ENCODE assay signal across 8 cellular contexts in the genomic region with DNA sequence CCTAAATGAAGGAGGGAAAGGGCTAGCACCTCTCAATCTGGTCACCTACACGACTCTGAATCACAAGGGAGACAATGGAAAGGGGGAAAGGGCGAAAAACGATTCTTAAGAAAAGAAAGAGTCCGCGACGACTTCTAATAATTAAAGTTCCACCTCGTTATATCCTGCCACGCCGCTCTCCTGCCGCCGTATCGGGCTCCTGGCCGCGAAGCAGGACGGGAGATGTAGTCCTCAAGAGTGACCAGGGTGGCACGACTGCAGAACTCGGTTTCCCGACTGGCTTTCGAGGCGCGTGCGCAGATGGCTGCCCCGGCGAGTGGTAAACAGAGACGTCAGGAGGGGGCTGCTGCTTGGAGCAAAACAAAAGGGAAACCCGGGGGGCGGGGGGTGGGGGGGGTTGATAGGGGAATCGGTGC. TPM values are rescaled to one million over a fixed set of nuclear protein-coding genes. Genes with fewer than 3 reads are reported as not detected.
DNase-seq lines count a peak whose midpoint lies in the region; ATAC-seq and TF ChIP-seq lines count a peak whose summit lies in the region.

A gene with protein sequence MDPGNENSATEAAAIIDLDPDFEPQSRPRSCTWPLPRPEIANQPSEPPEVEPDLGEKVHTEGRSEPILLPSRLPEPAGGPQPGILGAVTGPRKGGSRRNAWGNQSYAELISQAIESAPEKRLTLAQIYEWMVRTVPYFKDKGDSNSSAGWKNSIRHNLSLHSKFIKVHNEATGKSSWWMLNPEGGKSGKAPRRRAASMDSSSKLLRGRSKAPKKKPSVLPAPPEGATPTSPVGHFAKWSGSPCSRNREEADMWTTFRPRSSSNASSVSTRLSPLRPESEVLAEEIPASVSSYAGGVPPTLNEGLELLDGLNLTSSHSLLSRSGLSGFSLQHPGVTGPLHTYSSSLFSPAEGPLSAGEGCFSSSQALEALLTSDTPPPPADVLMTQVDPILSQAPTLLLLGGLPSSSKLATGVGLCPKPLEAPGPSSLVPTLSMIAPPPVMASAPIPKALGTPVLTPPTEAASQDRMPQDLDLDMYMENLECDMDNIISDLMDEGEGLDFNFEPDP (plus strand): TSS at position 297 of the 416 bp plus-strand sequence. CDS start 678 bp downstream, outside the sequence.

- H3K9me3 Mint-ChIP-seq in natural killer cell treated with Interleukin-12 subunit alpha and Interleukin-12 subunit beta and Interleukin-15 and Interleukin-18, amount 100 ng/mL, for 72 hours, result no peaks in the 10 kb centered on the region

- H3K27ac Mint-ChIP-seq in natural killer cell treated with Interleukin-12 subunit alpha and Interleukin-12 subunit beta and Interleukin-15 and Interleukin-18, amount 100 ng/mL, for 72 hours, result peak within 1 kb of the TSS; percentile 77 to 88

- H3K4me1 Mint-ChIP-seq in natural killer cell treated with Interleukin-12 subunit alpha and Interleukin-12 subunit beta and Interleukin-15 and Interleukin-18, amount 100 ng/mL, for 72 hours (ENCODE audit: low read depth in 2 of 2), result peaks cover 17 to 22% of the 10 kb centered on the region in 2 donors

- ATAC-seq in GM21825 (IDR thresholded peaks at IDR 0.05; ENCODE audit: unreplicated experiment), result peak; percentile 87
- ATAC-seq in natural killer cell treated with Interleukin-12 subunit alpha and Interleukin-12 subunit beta and Interleukin-15 and Interleukin-18, amount 100 ng/mL, for 72 hours, result peak; percentile 92 to 96

- peaks cover 0 to 18% of the 10 kb centered on the region in 2 donors for H3K27me3 Mint-ChIP-seq in natural killer cell treated with Interleukin-12 subunit alpha and Interleukin-12 subunit beta and Interleukin-15 and Interleukin-18, amount 100 ng/mL, for 72 hours

- H3K4me3 ChIP-seq in fibroblast of mammary gland (ENCODE audit: control insufficient read depth, low read depth, low read length), result peak within 1 kb of the TSS; percentile 67

- peak within 1 kb of the TSS; percentile 99 for H3K4me3 Mint-ChIP-seq in natural killer cell treated with Interleukin-12 subunit alpha and Interleukin-12 subunit beta and Interleukin-15 and Interleukin-18, amount 100 ng/mL, for 72 hours

- peak; percentile 65 for DNase-seq in DMS53 treated with DMSO at 0.1 percent for 48 hours (lab: John Stamatoyannopoulos, UW; ENCODE audit: unreplicated experiment)
- DNase-seq in Kasumi-1 (lab: John Stamatoyannopoulos, UW), result peak; percentile 76 to 83
- peak; percentile 85 for DNase-seq in RPMI7951 (ENCODE audit: low read depth)
- peak; percentile 64 to 81 for DNase-seq in activated T-helper 1 cell treated with anti-CD3 and anti-CD28 coated beads, Interleukin-2, amount 50 U/mL, for 16 hours (ENCODE audit: low read depth in 1 of 2, low spot score in 1 of 2)
- DNase-seq in fibroblast of mammary gland (ENCODE audit: low read depth), result peak; percentile 78
- DNase-seq in natural killer cell treated with Interleukin-12 subunit alpha and Interleukin-12 subunit beta and Interleukin-15 and Interleukin-18, amount 100 ng/mL, for 72 hours (ENCODE audit: low spot score), result peak; percentile 91
- peak; percentile 85 for DNase-seq in stimulated activated naive CD4-positive, alpha-beta T cell treated with Interleukin-2 at 50 U/mL for 16 hours (lab: John Stamatoyannopoulos, UW)

- no peaks in the 10 kb centered on the region for H3K36me3 Mint-ChIP-seq in natural killer cell treated with Interleukin-12 subunit alpha and Interleukin-12 subunit beta and Interleukin-15 and Interleukin-18, amount 100 ng/mL, for 72 hours

- TF ChIP-seq CTCF in fibroblast of mammary gland (conservative IDR thresholded peaks at IDR 0.05; ENCODE audit: control insufficient read depth, insufficient read depth, low read depth, low read length), result no peak

RNA-seq across cellular contexts. Expression of the gene that starts here (rescaled TPM):
- 4.2 and 4.3 TPM in 2 replicates for total RNA-seq in RPMI7951 (2014; rRNA removed; shearing (Covaris generic))
- total RNA-seq in natural killer cell treated with Interleukin-12 subunit alpha and Interleukin-12 subunit beta and Interleukin-15 and Interleukin-18, amount 100 ng/mL, for 72 hours, result 10 to 100 TPM; 10.0 to 20.6 TPM

Comparison
In these comparisons a context has a peak if more than half of its experiments do, and no peak if none do; other contexts are left out.
1. Peak in every context shown above with its lines: DNase-seq, ATAC-seq and H3K4me3 ChIP-seq.